ENCODE assay signal across 1 cellular context in the genomic region with DNA sequence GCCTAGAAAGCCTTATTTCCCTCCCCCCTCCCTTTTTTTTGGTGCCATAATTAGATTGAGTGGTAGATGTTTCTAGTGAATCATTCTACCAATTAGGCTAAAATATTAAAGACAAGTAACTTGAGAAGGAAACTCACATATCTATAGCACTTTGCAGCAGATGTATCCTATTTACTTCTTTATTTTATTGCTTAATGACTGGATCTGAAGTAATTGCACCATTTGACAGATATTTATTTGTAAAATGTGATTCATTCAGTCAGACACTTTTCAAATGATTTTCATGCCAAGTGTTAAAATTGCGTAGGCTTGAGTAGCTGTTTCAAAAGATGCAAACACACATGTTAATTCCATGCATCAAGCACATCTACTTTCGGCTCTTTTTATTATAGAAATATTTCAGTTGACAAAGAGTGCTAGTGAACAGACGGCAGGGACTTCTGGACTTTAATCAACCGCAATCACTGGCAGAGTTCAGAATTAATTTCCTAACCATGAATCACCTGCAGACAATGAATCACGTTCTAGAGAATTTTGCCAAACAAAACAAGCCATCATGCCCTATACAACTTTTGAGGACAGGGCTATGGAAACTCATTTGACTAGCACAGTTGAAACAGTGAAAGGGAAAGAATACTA.
TF ChIP-seq lines count a peak whose summit lies in the region.

No MANE protein-coding gene starts in this region.

TF ChIP-seq in GM23338, 12 proteins besides CTCF, POLR2A, EP300 and RAD21 (continued from another document):
- TF ChIP-seq, protein P1, sequence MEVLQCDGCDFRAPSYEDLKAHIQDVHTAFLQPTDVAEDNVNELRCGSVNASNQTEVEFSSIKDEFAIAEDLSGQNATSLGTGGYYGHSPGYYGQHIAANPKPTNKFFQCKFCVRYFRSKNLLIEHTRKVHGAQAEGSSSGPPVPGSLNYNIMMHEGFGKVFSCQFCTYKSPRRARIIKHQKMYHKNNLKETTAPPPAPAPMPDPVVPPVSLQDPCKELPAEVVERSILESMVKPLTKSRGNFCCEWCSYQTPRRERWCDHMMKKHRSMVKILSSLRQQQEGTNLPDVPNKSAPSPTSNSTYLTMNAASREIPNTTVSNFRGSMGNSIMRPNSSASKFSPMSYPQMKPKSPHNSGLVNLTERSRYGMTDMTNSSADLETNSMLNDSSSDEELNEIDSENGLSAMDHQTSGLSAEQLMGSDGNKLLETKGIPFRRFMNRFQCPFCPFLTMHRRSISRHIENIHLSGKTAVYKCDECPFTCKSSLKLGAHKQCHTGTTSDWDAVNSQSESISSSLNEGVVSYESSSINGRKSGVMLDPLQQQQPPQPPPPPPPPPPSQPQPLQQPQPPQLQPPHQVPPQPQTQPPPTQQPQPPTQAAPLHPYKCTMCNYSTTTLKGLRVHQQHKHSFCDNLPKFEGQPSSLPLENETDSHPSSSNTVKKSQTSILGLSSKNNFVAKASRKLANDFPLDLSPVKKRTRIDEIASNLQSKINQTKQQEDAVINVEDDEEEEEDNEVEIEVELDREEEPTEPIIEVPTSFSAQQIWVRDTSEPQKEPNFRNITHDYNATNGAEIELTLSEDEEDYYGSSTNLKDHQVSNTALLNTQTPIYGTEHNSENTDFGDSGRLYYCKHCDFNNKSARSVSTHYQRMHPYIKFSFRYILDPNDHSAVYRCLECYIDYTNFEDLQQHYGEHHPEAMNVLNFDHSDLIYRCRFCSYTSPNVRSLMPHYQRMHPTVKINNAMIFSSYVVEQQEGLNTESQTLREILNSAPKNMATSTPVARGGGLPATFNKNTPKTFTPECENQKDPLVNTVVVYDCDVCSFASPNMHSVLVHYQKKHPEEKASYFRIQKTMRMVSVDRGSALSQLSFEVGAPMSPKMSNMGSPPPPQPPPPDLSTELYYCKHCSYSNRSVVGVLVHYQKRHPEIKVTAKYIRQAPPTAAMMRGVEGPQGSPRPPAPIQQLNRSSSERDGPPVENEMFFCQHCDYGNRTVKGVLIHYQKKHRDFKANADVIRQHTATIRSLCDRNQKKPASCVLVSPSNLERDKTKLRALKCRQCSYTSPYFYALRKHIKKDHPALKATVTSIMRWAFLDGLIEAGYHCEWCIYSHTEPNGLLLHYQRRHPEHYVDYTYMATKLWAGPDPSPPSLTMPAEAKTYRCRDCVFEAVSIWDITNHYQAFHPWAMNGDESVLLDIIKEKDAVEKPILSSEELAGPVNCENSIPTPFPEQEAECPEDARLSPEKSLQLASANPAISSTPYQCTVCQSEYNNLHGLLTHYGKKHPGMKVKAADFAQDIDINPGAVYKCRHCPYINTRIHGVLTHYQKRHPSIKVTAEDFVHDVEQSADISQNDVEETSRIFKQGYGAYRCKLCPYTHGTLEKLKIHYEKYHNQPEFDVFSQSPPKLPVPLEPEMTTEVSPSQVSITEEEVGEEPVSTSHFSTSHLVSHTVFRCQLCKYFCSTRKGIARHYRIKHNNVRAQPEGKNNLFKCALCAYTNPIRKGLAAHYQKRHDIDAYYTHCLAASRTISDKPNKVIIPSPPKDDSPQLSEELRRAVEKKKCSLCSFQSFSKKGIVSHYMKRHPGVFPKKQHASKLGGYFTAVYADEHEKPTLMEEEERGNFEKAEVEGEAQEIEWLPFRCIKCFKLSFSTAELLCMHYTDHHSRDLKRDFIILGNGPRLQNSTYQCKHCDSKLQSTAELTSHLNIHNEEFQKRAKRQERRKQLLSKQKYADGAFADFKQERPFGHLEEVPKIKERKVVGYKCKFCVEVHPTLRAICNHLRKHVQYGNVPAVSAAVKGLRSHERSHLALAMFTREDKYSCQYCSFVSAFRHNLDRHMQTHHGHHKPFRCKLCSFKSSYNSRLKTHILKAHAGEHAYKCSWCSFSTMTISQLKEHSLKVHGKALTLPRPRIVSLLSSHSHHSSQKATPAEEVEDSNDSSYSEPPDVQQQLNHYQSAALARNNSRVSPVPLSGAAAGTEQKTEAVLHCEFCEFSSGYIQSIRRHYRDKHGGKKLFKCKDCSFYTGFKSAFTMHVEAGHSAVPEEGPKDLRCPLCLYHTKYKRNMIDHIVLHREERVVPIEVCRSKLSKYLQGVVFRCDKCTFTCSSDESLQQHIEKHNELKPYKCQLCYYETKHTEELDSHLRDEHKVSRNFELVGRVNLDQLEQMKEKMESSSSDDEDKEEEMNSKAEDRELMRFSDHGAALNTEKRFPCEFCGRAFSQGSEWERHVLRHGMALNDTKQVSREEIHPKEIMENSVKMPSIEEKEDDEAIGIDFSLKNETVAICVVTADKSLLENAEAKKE (CRISPR knock-in tag; IDR thresholded peaks at IDR 0.05), result no peak
- TF ChIP-seq STAT1 (IDR thresholded peaks at IDR 0.05; ENCODE audit: unreplicated experiment) (no peak), NANOG (IDR thresholded peaks at IDR 0.05; ENCODE audit: borderline replicate concordance) (no peak), ZNF114 (CRISPR knock-in tag; IDR thresholded peaks at IDR 0.05) (no peak), ZNF331 (CRISPR knock-in tag; IDR thresholded peaks at IDR 0.05; ENCODE audit: low read depth) (no peak), EZH2phosphoT487 (IDR thresholded peaks at IDR 0.05; ENCODE audit: unreplicated experiment) (no peak), EZH2 (IDR thresholded peaks at IDR 0.05; ENCODE audit: low read depth, unreplicated experiment) (no peak)
- TF ChIP-seq, protein P2, sequence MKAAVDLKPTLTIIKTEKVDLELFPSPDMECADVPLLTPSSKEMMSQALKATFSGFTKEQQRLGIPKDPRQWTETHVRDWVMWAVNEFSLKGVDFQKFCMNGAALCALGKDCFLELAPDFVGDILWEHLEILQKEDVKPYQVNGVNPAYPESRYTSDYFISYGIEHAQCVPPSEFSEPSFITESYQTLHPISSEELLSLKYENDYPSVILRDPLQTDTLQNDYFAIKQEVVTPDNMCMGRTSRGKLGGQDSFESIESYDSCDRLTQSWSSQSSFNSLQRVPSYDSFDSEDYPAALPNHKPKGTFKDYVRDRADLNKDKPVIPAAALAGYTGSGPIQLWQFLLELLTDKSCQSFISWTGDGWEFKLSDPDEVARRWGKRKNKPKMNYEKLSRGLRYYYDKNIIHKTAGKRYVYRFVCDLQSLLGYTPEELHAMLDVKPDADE (IDR thresholded peaks at IDR 0.05), result no peak
TF ChIP-seq in GM23338: peak in this region for 0.
